ENCODE assay signal across 6 cellular contexts in genomic region chr12:48998497-48999353, GRCh38. TPM values are rescaled to one million over a fixed set of nuclear protein-coding genes. Genes with fewer than 3 reads are reported as not detected.
DNase-seq lines count a peak whose midpoint lies in the region; ATAC-seq and TF ChIP-seq lines count a peak whose summit lies in the region.

No MANE protein-coding gene starts in this region.

- peaks cover 0 to 37% of the 10 kb centered on the region in 2 donors for H3K36me3 ChIP-seq in gastroesophageal sphincter
- H3K36me3 ChIP-seq in stomach = peaks cover 11 to 35% (median 34%) of the 10 kb centered on the region in 4 donors

- no peak for TF ChIP-seq EP300 in gastroesophageal sphincter (IDR thresholded peaks at IDR 0.05)
- TF ChIP-seq EP300 in stomach (IDR thresholded peaks at IDR 0.05) = no peak

- WGBS in gastroesophageal sphincter (ENCODE audit: low coverage in 1 of 2), 2 donors = 0 to 1% methylated on average over 1 to 21 of the region's 48 CpGs
- 1 to 3% (median 1%) methylated on average over 38 to 48 of the region's 48 CpGs for WGBS in stomach, 5 donors

- intact Hi-C loops in stomach (cut with DNase I; ENCODE audit: low total_unique reads) = no loop called here

- ATAC-seq in GM21423 (IDR thresholded peaks at IDR 0.05; ENCODE audit: unreplicated experiment) (peak; percentile 9), gastroesophageal sphincter (no peak), HG03457 (IDR thresholded peaks at IDR 0.05; ENCODE audit: unreplicated experiment) (no peak)

- DNase-seq in stomach (peak; percentile 38), MV-4-11 (lab: John Stamatoyannopoulos, UW) (no peak)

- TF ChIP-seq CTCF in gastroesophageal sphincter (IDR thresholded peaks at IDR 0.05) = no peak
- no peak for TF ChIP-seq CTCF in stomach (IDR thresholded peaks at IDR 0.05)

- H3K4me1 ChIP-seq in gastroesophageal sphincter (peaks cover 5 to 51% (median 38%) of the 10 kb centered on the region in 3 donors), stomach (peaks cover 38 to 54% (median 51%) of the 10 kb centered on the region in 4 donors)

- H3K27ac ChIP-seq in gastroesophageal sphincter = no peak overlapping the region
- peak overlapping the region in 1 of 5 donors; percentile 56 for H3K27ac ChIP-seq in stomach

- peak; percentile 23; the same call in 1 of the 2 replicates for TF ChIP-seq POLR2A in Raji (IDR thresholded peaks at IDR 0.05; ENCODE audit: insufficient read depth, low read depth, low read length)
- TF ChIP-seq POLR2A in gastroesophageal sphincter (IDR thresholded peaks at IDR 0.05) = no peak
- no peak for TF ChIP-seq POLR2A in stomach (IDR thresholded peaks at IDR 0.05)

- H3K4me3 ChIP-seq in gastroesophageal sphincter = peak overlapping the region; percentile 8 to 53
- H3K4me3 ChIP-seq in stomach = peak overlapping the region; percentile 49 to 69 (median 56)

- H3K27me3 ChIP-seq in gastroesophageal sphincter = peaks cover 98% of the 10 kb centered on the region
- peaks cover 12 to 94% (median 49%) of the 10 kb centered on the region in 3 donors for H3K27me3 ChIP-seq in stomach

- H3K9me3 ChIP-seq in gastroesophageal sphincter = no peaks in the 10 kb centered on the region
- no peaks in the 10 kb centered on the region for H3K9me3 ChIP-seq in stomach

RNA-seq across cellular contexts. Expression of gene DDN, which starts 0.5 kb away (rescaled TPM):
- total RNA-seq in gastroesophageal sphincter = not detected
- total RNA-seq in stomach = under 1 TPM in 1 of 5 donors, not detected in 4; 0.18 TPM
- under 1 TPM; 0.08 to 0.31 (median 0.19) TPM for polyA plus RNA-seq in stomach

RNA-seq across cellular contexts. Expression of gene PRKAG1, which starts 19.9 kb away (rescaled TPM):
- total RNA-seq in gastroesophageal sphincter (10 to 100 TPM; 55.9 to 79.9 (median 64.2) TPM), stomach (10 to 100 TPM in 4 of 5 donors, 1 to 10 TPM in 1; 5.8 to 68.7 (median 36.9) TPM)
- 10 to 100 TPM; 42.6 to 61.7 (median 48.7) TPM for polyA plus RNA-seq in stomach

RNA-seq across cellular contexts. Expression of gene WNT1, which starts 20.6 kb away (rescaled TPM):
- total RNA-seq in gastroesophageal sphincter (not detected), stomach (not detected)
- polyA plus RNA-seq in stomach = not detected

RNA-seq across cellular contexts. Expression of gene WNT10B, which starts 27.2 kb away (rescaled TPM):
- total RNA-seq in gastroesophageal sphincter = 1 to 10 TPM in 2 of 4 donors, under 1 TPM in 1, not detected in 1; 0.54 to 3.3 (median 1.2) TPM
- total RNA-seq in stomach = 10 to 100 TPM in 1 of 5 donors, 1 to 10 TPM in 1, not detected in 3; 3.1 to 21.7 TPM
- polyA plus RNA-seq in stomach = under 1 TPM in 1 of 3 donors, not detected in 2; 0.68 TPM

RNA-seq across cellular contexts. Expression of gene ARF3, which starts 41.4 kb away (rescaled TPM):
- total RNA-seq in gastroesophageal sphincter (10 to 100 TPM; 52.6 to 91.6 (median 83.1) TPM), stomach (10 to 100 TPM; 35.0 to 54.5 (median 42.4) TPM)
- polyA plus RNA-seq in stomach = 10 to 100 TPM; 34.7 to 56.5 (median 42.6) TPM
